Comparison of ENCODE assay signal across 16 cellular contexts in the genomic region with DNA sequence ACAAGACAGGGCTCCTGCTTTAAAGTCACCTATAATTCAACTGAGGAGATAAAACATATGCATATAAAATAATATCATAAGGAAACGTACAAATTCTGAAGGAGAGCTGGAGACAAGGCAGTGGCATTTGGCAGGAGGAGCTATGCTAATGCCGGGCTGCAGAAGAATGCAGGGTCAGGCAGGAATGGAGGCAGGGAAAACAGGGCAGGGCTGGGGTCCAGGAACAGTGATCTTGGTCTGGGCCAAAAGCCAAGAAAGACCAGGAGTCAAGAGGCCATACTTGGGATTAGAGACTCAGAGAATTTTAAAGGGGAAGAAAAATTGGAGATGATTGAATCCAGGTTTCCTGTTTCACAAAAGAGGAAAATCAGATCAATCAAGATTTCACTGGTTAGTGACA. TPM values are rescaled to one million over a fixed set of nuclear protein-coding genes. Genes with fewer than 3 reads are reported as not detected.
DNase-seq lines count a peak whose midpoint lies in the region; ATAC-seq, FAIRE-seq and TF ChIP-seq lines count a peak whose summit lies in the region.
"Had no signal": no experiment of that assay in that cellular context is flagged by ENCODE, and none has a peak within 500 bp of the region (broad histone marks: within the 10 kb centered on the region; RNA-seq: fewer than 3 reads in every experiment).

No MANE protein-coding gene starts in this region.

- H3K27ac Mint-ChIP-seq in activated T-helper 1 cell treated with anti-CD3 and anti-CD28 coated beads, Interleukin-12 subunit alpha, Interleukin-12 subunit beta, Interleukin-2, Interleukin-4 antibody, amounts not matched to agents 30 ng/mL and 10 ng/mL and 1 ng/mL, durations not matched to agents 14 hours and 24 hours and 36 hours, result no peak overlapping the region

- H3K27me3 Mint-ChIP-seq in activated T-helper 1 cell treated with anti-CD3 and anti-CD28 coated beads, Interleukin-12 subunit alpha, Interleukin-12 subunit beta, Interleukin-2, Interleukin-4 antibody, amounts not matched to agents 30 ng/mL and 10 ng/mL and 1 ng/mL, durations not matched to agents 14 hours and 24 hours and 36 hours (ENCODE audit: insufficient read depth), result peaks cover 2% of the 10 kb centered on the region

- H3K4me3 Mint-ChIP-seq in activated T-helper 1 cell treated with anti-CD3 and anti-CD28 coated beads, Interleukin-12 subunit alpha, Interleukin-12 subunit beta, Interleukin-2, Interleukin-4 antibody, amounts not matched to agents 30 ng/mL and 10 ng/mL and 1 ng/mL, durations not matched to agents 14 hours and 24 hours and 36 hours, result no peak overlapping the region
- H3K4me3 Mint-ChIP-seq: stimulated activated naive CD8-positive, alpha-beta T cell treated with anti-CD3 and anti-CD28 coated beads, Interleukin-15, amount 100 ng/mL, for 72 hours had no signal

- FAIRE-seq in GM12891 (lab: Jason Lieb, UNC), result no peak

- in situ Hi-C loops in brain microvascular endothelial cell (cut with HindIII; ENCODE audit: low pct_ligation_motif_present, low sequenced_read_pairs), result no loop called here

- H3K36me3 ChIP-seq in H7 (replicated peaks; ENCODE audit: control insufficient read depth, insufficient read depth, low read length) (no peaks in the 10 kb centered on the region), brain microvascular endothelial cell (replicated peaks) (no peaks in the 10 kb centered on the region)

- H3K4me3 ChIP-seq in H7 (ENCODE audit: insufficient read depth, low read depth, low read length) (no peak overlapping the region), choroid plexus epithelial cell (ENCODE audit: low read depth, low read length) (no peak overlapping the region), brain microvascular endothelial cell (ENCODE audit: low read depth, low read length) (no peak overlapping the region)

- ATAC-seq in left lobe of liver, result peak; percentile 25
- peak; percentile 63 for ATAC-seq in sciatic nerve
- ATAC-seq: activated naive CD4-positive, alpha-beta T cell treated with anti-CD3 and anti-CD28 coated beads, Interleukin-2, amount 50 U/mL, for 72 hours; stimulated activated naive CD8-positive, alpha-beta T cell treated with anti-CD3 and anti-CD28 coated beads, Interleukin-15, amount 100 ng/mL, for 72 hours had no signal

- H3K27me3 ChIP-seq in H7 (ENCODE audit: control insufficient read depth, insufficient read depth, low read length) (no peaks in the 10 kb centered on the region), brain microvascular endothelial cell (replicated peaks) (no peaks in the 10 kb centered on the region)

- H3K4me1 Mint-ChIP-seq in activated T-helper 1 cell treated with anti-CD3 and anti-CD28 coated beads, Interleukin-12 subunit alpha, Interleukin-12 subunit beta, Interleukin-2, Interleukin-4 antibody, amounts not matched to agents 30 ng/mL and 10 ng/mL and 1 ng/mL, durations not matched to agents 14 hours and 24 hours and 36 hours (ENCODE audit: low read depth), result peaks cover 11% of the 10 kb centered on the region

- no peak overlapping the region for H3K27ac ChIP-seq in brain microvascular endothelial cell
- H3K27ac ChIP-seq: C4-2B had no signal

- H3K9me3 Mint-ChIP-seq in activated T-helper 1 cell treated with anti-CD3 and anti-CD28 coated beads, Interleukin-12 subunit alpha, Interleukin-12 subunit beta, Interleukin-2, Interleukin-4 antibody, amounts not matched to agents 30 ng/mL and 10 ng/mL and 1 ng/mL, durations not matched to agents 14 hours and 24 hours and 36 hours, result no peaks in the 10 kb centered on the region
- H3K9me3 Mint-ChIP-seq: stimulated activated naive CD8-positive, alpha-beta T cell treated with anti-CD3 and anti-CD28 coated beads, Interleukin-15, amount 100 ng/mL, for 72 hours had no signal

- H3K36me3 Mint-ChIP-seq in activated T-helper 1 cell treated with anti-CD3 and anti-CD28 coated beads, Interleukin-12 subunit alpha, Interleukin-12 subunit beta, Interleukin-2, Interleukin-4 antibody, amounts not matched to agents 30 ng/mL and 10 ng/mL and 1 ng/mL, durations not matched to agents 14 hours and 24 hours and 36 hours (ENCODE audit: low read depth), result peaks cover 1% of the 10 kb centered on the region

- DNase-seq in H7 (peak; percentile 65), choroid plexus epithelial cell (ENCODE audit: low read depth) (peak; percentile 60), left lobe of liver (ENCODE audit: low spot score) (no peak), sciatic nerve (ENCODE audit: low spot score) (no peak), GM12891 (ENCODE audit: insufficient read length, low spot score) (no peak), brain microvascular endothelial cell (no peak), NCI-H345 (lab: John Stamatoyannopoulos, UW) (no peak)
- no peak for DNase-seq in activated T-helper 1 cell treated with anti-CD3 and anti-CD28 coated beads, Interleukin-12 subunit alpha, Interleukin-12 subunit beta, Interleukin-2, Interleukin-4 antibody, amounts not matched to agents 30 ng/mL and 10 ng/mL and 1 ng/mL, durations not matched to agents 14 hours and 24 hours and 36 hours (ENCODE audit: low spot score)
- DNase-seq: cortex of kidney; left cardiac atrium; NCI-H2171; posterior cingulate gyrus; stimulated activated naive CD8-positive, alpha-beta T cell treated with anti-CD3 and anti-CD28 coated beads, Interleukin-15, amount 100 ng/mL, for 72 hours; T1000 had no signal

- intact Hi-C loops in sciatic nerve (cut with DNase I), result loop anchor here (5.0 kb wide), 1 partner anchor 422 kb away; no protein-coding TSS in a partner anchor
- intact Hi-C loops in activated T-helper 1 cell treated with anti-CD3 and anti-CD28 coated beads, Interleukin-12 subunit alpha, Interleukin-12 subunit beta, Interleukin-2, Interleukin-4 antibody, amounts not matched to agents 30 ng/mL and 10 ng/mL and 1 ng/mL, durations not matched to agents 14 hours and 24 hours and 36 hours (cut with micrococcal nuclease), result loop anchor here (5.0 kb wide), 1 partner anchor 52 kb away; no protein-coding TSS in a partner anchor

- TF ChIP-seq CTCF in choroid plexus epithelial cell (conservative IDR thresholded peaks at IDR 0.05; ENCODE audit: low read depth, low read length) (no peak), brain microvascular endothelial cell (IDR thresholded peaks at IDR 0.05; ENCODE audit: low read depth, low read length, missing control alignments) (no peak)

- TF ChIP-seq POLR2A in GM12891 (IDR thresholded peaks at IDR 0.05; ENCODE audit: low read depth, low read length), result no peak

TF ChIP-seq in GM12891, 5 proteins besides CTCF, POLR2A, EP300 and RAD21:
- no peak for TF ChIP-seq POU2F2 (IDR thresholded peaks at IDR 0.05; ENCODE audit: low read depth, low read length)
- no peak for TF ChIP-seq POLR2AphosphoS5 (IDR thresholded peaks at IDR 0.05; ENCODE audit: low read depth, low read length)
- TF ChIP-seq PAX5 (IDR thresholded peaks at IDR 0.05; ENCODE audit: insufficient read depth, low read length, severe bottlenecking), result no peak
- TF ChIP-seq TAF1 (IDR thresholded peaks at IDR 0.05; ENCODE audit: low read depth, low read length), result no peak
- no peak for TF ChIP-seq SPI1 (IDR thresholded peaks at IDR 0.05; ENCODE audit: low read depth, low read length)

RNA-seq across cellular contexts. Expression of a gene that starts 20.0 kb away (rescaled TPM):
- total RNA-seq in H7 (2014; rRNA removed; shearing (Covaris generic)), result 0.07 and 0.31 TPM in 2 replicates
- total RNA-seq in left lobe of liver (not detected), sciatic nerve (not detected)
- not detected in 2 replicates for total RNA-seq in activated T-helper 1 cell treated with anti-CD3 and anti-CD28 coated beads, Interleukin-12 subunit alpha, Interleukin-12 subunit beta, Interleukin-2, Interleukin-4 antibody, amounts not matched to agents 30 ng/mL and 10 ng/mL and 1 ng/mL, durations not matched to agents 14 hours and 24 hours and 36 hours
- not detected for polyA plus RNA-seq in GM12891 (2012; ENCODE audit: low read depth, missing spikeins)
- total RNA-seq: left cardiac atrium had no signal

RNA-seq across cellular contexts. Expression of a gene that starts 43.3 kb away (rescaled TPM):
- total RNA-seq in H7 (2014; rRNA removed; shearing (Covaris generic)), result 2.3 and 2.4 TPM in 2 replicates
- 9.3 TPM for total RNA-seq in left lobe of liver
- 109 TPM for total RNA-seq in sciatic nerve
- total RNA-seq in activated T-helper 1 cell treated with anti-CD3 and anti-CD28 coated beads, Interleukin-12 subunit alpha, Interleukin-12 subunit beta, Interleukin-2, Interleukin-4 antibody, amounts not matched to agents 30 ng/mL and 10 ng/mL and 1 ng/mL, durations not matched to agents 14 hours and 24 hours and 36 hours, result 8.9 and 11.8 TPM in 2 replicates
- 2.5 TPM for polyA plus RNA-seq in GM12891 (2012; ENCODE audit: low read depth, missing spikeins)

Comparison
In these comparisons a context has a peak if more than half of its experiments do, and no peak if none do; other contexts are left out.
1. DNase-seq: peak in H7 (single experiment) and choroid plexus epithelial cell (single experiment); none in left lobe of liver (single experiment), sciatic nerve (single experiment), activated T-helper 1 cell treated with anti-CD3 and anti-CD28 coated beads, Interleukin-12 subunit alpha, Interleukin-12 subunit beta, Interleukin-2, Interleukin-4 antibody, amounts not matched to agents 30 ng/mL and 10 ng/mL and 1 ng/mL, durations not matched to agents 14 hours and 24 hours and 36 hours (single experiment), GM12891 (single experiment), brain microvascular endothelial cell (single experiment) and NCI-H345 (single experiment).